In genomic region chr1:96191165-96191564, GRCh38 we compare ENCODE assay signal across 22 cellular contexts.
"Had no signal": no experiment of that assay in that cellular context is flagged by ENCODE, and none has a peak within 500 bp of the region (broad histone marks: within the 10 kb centered on the region; RNA-seq: fewer than 3 reads in every experiment).

No MANE protein-coding gene starts in this region.

- H3K27ac Mint-ChIP-seq: IgD-negative memory B cell had no signal

- H3K27me3 ChIP-seq: SJSA1 had no signal

- H3K4me1 Mint-ChIP-seq: IgD-negative memory B cell had no signal

- DNase-seq: MM.1S, NCI-H1092 treated with DMSO at 0.1 percent for 48 hours, NCI-H1417 treated with DMSO at 0.1 percent for 48 hours, NCI-H146, NCI-H1694 treated with DMSO at 0.1 percent for 48 hours, NCI-H1930, NCI-H2081, NCI-H2107, NCI-H2171 treated with DMSO at 0.1 percent for 48 hours, NCI-H345, NCI-H446 treated with DMSO at 0.1 percent for 48 hours, NCI-H510A treated with DMSO at 0.1 percent for 48 hours, NCI-H526, NCI-H82, Right ventricle myocardium superior, RPMI8226, SIG-M5 had no signal

- H3K4me1 ChIP-seq: SJSA1 had no signal

- H3K9ac ChIP-seq: KMS-11 had no signal

- H3K27ac ChIP-seq: KMS-11, SJSA1, SK-N-MC had no signal

- H3K36me3 ChIP-seq: SJSA1 had no signal

- H3K4me3 Mint-ChIP-seq: IgD-negative memory B cell had no signal

- H3K4me3 ChIP-seq: K562, SJSA1, SK-N-MC had no signal

- H3K36me3 Mint-ChIP-seq: IgD-negative memory B cell had no signal

- H3K27me3 Mint-ChIP-seq: IgD-negative memory B cell had no signal
